In genomic region chr13:24319641-24320040, GRCh38 we compare ENCODE assay signal across 4 cellular contexts. TPM values are rescaled to one million over a fixed set of nuclear protein-coding genes. Genes with fewer than 3 reads are reported as not detected.
"Had no signal": no experiment of that assay in that cellular context is flagged by ENCODE, and none has a peak within 500 bp of the region (broad histone marks: within the 10 kb centered on the region; RNA-seq: fewer than 3 reads in every experiment).

No MANE protein-coding gene starts in this region.

RNA-seq across cellular contexts. Expression of gene C1QTNF9, which starts 10.3 kb away (rescaled TPM):
- total RNA-seq: temporal lobe, thyroid gland, upper lobe of right lung, vagina had no signal
